Comparison of ENCODE assay signal across 1 cellular context in genomic region chr22:33923660-33924246, GRCh38.
TF ChIP-seq lines count a peak whose summit lies in the region.

No MANE protein-coding gene starts in this region.

TF ChIP-seq in GM12878, 131 proteins besides CTCF, POLR2A, EP300 and RAD21 (continued from another document):
- TF ChIP-seq RUNX3 (IDR thresholded peaks at IDR 0.05; ENCODE audit: low read length): 0 out of 2 replicates have a peak, but pooled peaks have one; percentile 19
TF ChIP-seq in GM12878: peak in this region for 5.
